Comparison of ENCODE assay signal across 21 cellular contexts in the genomic region with DNA sequence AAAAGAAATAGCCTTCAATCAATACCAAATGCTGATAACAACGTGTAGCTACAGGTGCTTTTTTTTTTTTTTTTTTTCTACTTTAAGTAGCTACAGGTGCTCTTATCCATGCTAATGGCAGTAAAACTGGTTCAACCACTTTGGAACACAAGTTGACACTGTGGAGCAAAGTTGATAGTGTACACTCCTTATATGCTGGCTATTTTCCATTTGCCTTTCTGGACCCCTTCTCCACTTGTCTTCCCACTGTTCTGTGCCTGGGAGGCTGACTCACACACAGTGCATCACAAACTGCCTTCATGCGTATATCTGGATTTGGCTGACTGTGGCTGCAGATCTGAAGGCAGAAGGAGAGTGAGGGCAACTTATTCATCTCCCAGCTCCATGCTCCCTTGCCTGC.
DNase-seq lines count a peak whose midpoint lies in the region; ATAC-seq and TF ChIP-seq lines count a peak whose summit lies in the region.
"Had no signal": no experiment of that assay in that cellular context is flagged by ENCODE, and none has a peak within 500 bp of the region (broad histone marks: within the 10 kb centered on the region; RNA-seq: fewer than 3 reads in every experiment).

No MANE protein-coding gene starts in this region.

- peaks cover 16 to 47% of the 10 kb centered on the region in 2 donors for H3K27me3 Mint-ChIP-seq in effector memory CD8-positive, alpha-beta T cell

- H3K4me3 Mint-ChIP-seq in effector memory CD8-positive, alpha-beta T cell, result no peak overlapping the region
- H3K4me3 Mint-ChIP-seq: activated CD4-positive, alpha-beta memory T cell treated with anti-CD3 and anti-CD28 coated beads for 36 hours; nephron progenitor cell; WTC11 had no signal

- H3K4me3 ChIP-seq in LNCaP clone FGC (ENCODE audit: low read depth, low read length), result no peak overlapping the region
- H3K4me3 ChIP-seq: ascending aorta, BLaER1, heart right ventricle, psoas muscle, spleen had no signal

- no peak overlapping the region for H3K27ac Mint-ChIP-seq in effector memory CD8-positive, alpha-beta T cell
- H3K27ac Mint-ChIP-seq: activated CD4-positive, alpha-beta memory T cell treated with anti-CD3 and anti-CD28 coated beads for 36 hours; nephron progenitor cell; WTC11 had no signal

- no peaks in the 10 kb centered on the region for H3K4me1 Mint-ChIP-seq in effector memory CD8-positive, alpha-beta T cell (ENCODE audit: low read depth in 2 of 2)

- no peaks in the 10 kb centered on the region for H3K36me3 Mint-ChIP-seq in effector memory CD8-positive, alpha-beta T cell (ENCODE audit: insufficient read depth)

- no peak for ATAC-seq in effector memory CD8-positive, alpha-beta T cell (replicated peaks)
- ATAC-seq: heart right ventricle, psoas muscle, WTC11 had no signal

- no peak for TF ChIP-seq CTCF in LNCaP clone FGC (IDR thresholded peaks at IDR 0.05; ENCODE audit: control insufficient read depth, extremely low read depth, insufficient read depth)

- DNase-seq in COLO668 (lab: John Stamatoyannopoulos, UW; ENCODE audit: unreplicated experiment), result peak; percentile 18
- peak; percentile 65 for DNase-seq in LNCaP clone FGC (ENCODE audit: low read depth)
- DNase-seq in NCI-H526 treated with DMSO at 0.1 percent for 48 hours (lab: John Stamatoyannopoulos, UW), result peak; percentile 45
- DNase-seq in left kidney (ENCODE audit: low read depth, low spot score), result peak; percentile 49
- DNase-seq in effector memory CD8-positive, alpha-beta T cell, result no peak
- DNase-seq in GM19238 (ENCODE audit: insufficient read length, low spot score), result no peak
- DNase-seq in NCI-H446 (lab: John Stamatoyannopoulos, UW), result no peak
- no peak for DNase-seq in NCI-H1694 (lab: John Stamatoyannopoulos, UW)
- DNase-seq: activated CD4-positive, alpha-beta memory T cell treated with anti-CD3 and anti-CD28 coated beads for 36 hours; activated naive CD4-positive, alpha-beta T cell treated with anti-CD3 and anti-CD28 coated beads, Interleukin-2, amount 50 U/mL, for 16 hours; effector memory CD4-positive, alpha-beta T cell; GOT3; heart right ventricle; NCI-H2227 treated with DMSO at 0.1 percent for 48 hours; nephron progenitor cell; psoas muscle; SHP77 treated with DMSO at 0.1 percent for 48 hours; spleen had no signal

- H3K9me3 Mint-ChIP-seq in effector memory CD8-positive, alpha-beta T cell, result peaks cover 2 to 3% of the 10 kb centered on the region in 2 donors

Comparison
In these comparisons a context has a peak if more than half of its experiments do, and no peak if none do; other contexts are left out.
1. DNase-seq: peak in COLO668 (single experiment), LNCaP clone FGC (single experiment), NCI-H526 treated with DMSO at 0.1 percent for 48 hours (single experiment) and left kidney (single experiment); none in effector memory CD8-positive, alpha-beta T cell (0 of 3), GM19238 (single experiment), NCI-H446 (0 of 2) and NCI-H1694 (single experiment).